Comparison of ENCODE assay signal across 12 cellular contexts in the genomic region with DNA sequence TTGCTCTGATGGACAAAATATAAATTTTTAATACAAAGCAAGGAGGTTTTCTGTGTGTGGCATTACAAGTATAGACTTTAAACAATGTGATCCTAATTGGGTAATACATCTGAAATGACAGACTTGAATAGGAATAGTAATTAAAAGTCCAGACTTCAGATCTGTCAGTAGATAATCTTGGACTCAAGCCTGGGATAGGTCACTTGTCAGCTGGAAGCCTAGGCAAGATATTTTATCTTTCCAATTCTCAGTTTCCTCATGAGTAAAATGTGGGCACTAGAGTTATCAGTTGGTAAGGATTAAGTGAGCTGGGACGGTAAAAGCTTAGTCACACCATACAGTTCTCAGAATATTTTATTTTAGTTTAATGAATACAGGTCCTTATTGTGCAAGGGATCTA. TPM values are rescaled to one million over a fixed set of nuclear protein-coding genes. Genes with fewer than 3 reads are reported as not detected.
DNase-seq lines count a peak whose midpoint lies in the region; ATAC-seq and TF ChIP-seq lines count a peak whose summit lies in the region.
"Had no signal": no experiment of that assay in that cellular context is flagged by ENCODE, and none has a peak within 500 bp of the region (broad histone marks: within the 10 kb centered on the region; RNA-seq: fewer than 3 reads in every experiment).

No MANE protein-coding gene starts in this region.

- H3K27me3 ChIP-seq in SK-N-SH (ENCODE audit: insufficient read depth) = no peaks in the 10 kb centered on the region
- H3K27me3 ChIP-seq in parathyroid adenoma (ENCODE audit: control insufficient read depth, insufficient read depth, low read length) = no peaks in the 10 kb centered on the region

- WGBS in SK-N-SH (ENCODE audit: low lambda C conversion rate) = 52% methylated on average over 1 of the region's 1 CpG

- TF ChIP-seq RAD21 in SK-N-SH (IDR thresholded peaks at IDR 0.05; ENCODE audit: low read length) = no peak

- TF ChIP-seq CTCF in SK-N-SH (IDR thresholded peaks at IDR 0.05) (no peak), parathyroid adenoma (IDR thresholded peaks at IDR 0.05) (no peak)

- no peak overlapping the region for H3K4me2 ChIP-seq in SK-N-SH
- peak overlapping the region; percentile 45 for H3K4me2 ChIP-seq in parathyroid adenoma (ENCODE audit: low read length)

- H3K27ac ChIP-seq in SK-N-SH (ENCODE audit: low read depth in 2 of 2, low read length in 1 of 2) = no peak overlapping the region
- no peak overlapping the region for H3K27ac ChIP-seq in parathyroid adenoma
- H3K27ac ChIP-seq: HL-60 had no signal

- no peak for ATAC-seq in HG02970 (IDR thresholded peaks at IDR 0.05; ENCODE audit: low FRiP score, unreplicated experiment)
- ATAC-seq: HCT116, K562 had no signal

- peak in 1 of 2 experiments; percentile 15; a peak in 1 of 4 replicates for TF ChIP-seq EP300 in SK-N-SH (IDR thresholded peaks at IDR 0.05; ENCODE audit: borderline replicate concordance in 1 of 2, low read depth in 1 of 2, low read length in 1 of 2)

- POLR2A ChIA-PET in SK-N-SH (lab: Yijun Ruan, JAX) = no interaction called here

- H2AFZ ChIP-seq in SK-N-SH (ENCODE audit: low read depth) (no peak overlapping the region), parathyroid adenoma (no peak overlapping the region)

- H3K36me3 ChIP-seq in SK-N-SH (replicated peaks in 1 of 2; ENCODE audit: control insufficient read depth in 1 of 2, insufficient read depth in 2 of 2, low read length in 1 of 2) (no peaks in the 10 kb centered on the region), parathyroid adenoma (ENCODE audit: control insufficient read depth, insufficient read depth, low read length) (no peaks in the 10 kb centered on the region)

- DNase-seq in M059J (ENCODE audit: low read depth) (peak; percentile 29), SK-N-SH (no peak)
- DNase-seq in activated naive CD4-positive, alpha-beta T cell (lab: John Stamatoyannopoulos, UW) = no peak
- no peak for DNase-seq in activated T-cell treated with anti-CD3 and anti-CD28 coated beads, Interleukin-2, amount 50 U/mL, for 1 hour
- DNase-seq: C1 segment of cervical spinal cord; CD4-positive, alpha-beta T cell; DMS79 had no signal

- H4K20me1 ChIP-seq in SK-N-SH (ENCODE audit: insufficient read depth) = no peaks in the 10 kb centered on the region

- no peaks in the 10 kb centered on the region for H3K9me2 ChIP-seq in SK-N-SH

- peaks cover 0 to 2% of the 10 kb centered on the region in 2 experiments; a peak in 3 of 4 replicates for H3K4me1 ChIP-seq in SK-N-SH (ENCODE audit: control insufficient read depth in 1 of 2, insufficient read depth in 2 of 2, low read depth in 1 of 2, low read length in 1 of 2)
- peaks cover 3% of the 10 kb centered on the region for H3K4me1 ChIP-seq in parathyroid adenoma

- H3K79me2 ChIP-seq in SK-N-SH (ENCODE audit: insufficient read depth) = no peaks in the 10 kb centered on the region
- peaks cover 3% of the 10 kb centered on the region for H3K79me2 ChIP-seq in parathyroid adenoma

- peaks cover 5% of the 10 kb centered on the region for H3F3A ChIP-seq in SK-N-SH (replicated peaks; ENCODE audit: insufficient read depth)

- H3K9ac ChIP-seq in SK-N-SH (no peak overlapping the region), parathyroid adenoma (no peak overlapping the region)

- H3K4me3 ChIP-seq in SK-N-SH (ENCODE audit: low read depth in 2 of 2, low read length in 1 of 2) (no peak overlapping the region), parathyroid adenoma (ENCODE audit: low read depth, low read length) (no peak overlapping the region)
- H3K4me3 ChIP-seq: K562 had no signal

- CTCF ChIA-PET in SK-N-SH (lab: Yijun Ruan, JAX) = interaction anchor here (0.7 kb wide), 1 partner anchor 11 kb away, joined by 3 read pairs; a partner anchor contains a TSS

- H3K9me3 ChIP-seq in SK-N-SH = no peaks in the 10 kb centered on the region
- no peaks in the 10 kb centered on the region for H3K9me3 ChIP-seq in parathyroid adenoma (ENCODE audit: control insufficient read depth, low read length)

TF ChIP-seq in SK-N-SH, 30 proteins besides CTCF, POLR2A, EP300 and RAD21:
- TF ChIP-seq RXRA (IDR thresholded peaks at IDR 0.05; ENCODE audit: borderline replicate concordance, low read depth) = no peak
- TF ChIP-seq CHD2 (IDR thresholded peaks at IDR 0.05; ENCODE audit: low read length, partially characterized antibody) = no peak
- TF ChIP-seq SIN3A (IDR thresholded peaks at IDR 0.05; ENCODE audit: borderline replicate concordance, low read depth, low read length) = no peak
- 0 out of 2 replicates have a peak, but pooled peaks have one; percentile 10 for TF ChIP-seq TCF12 (IDR thresholded peaks at IDR 0.05)
- TF ChIP-seq GATA2 (CRISPR knock-in tag; IDR thresholded peaks at IDR 0.05) = peak; percentile 41; the same call in 1 of the 2 replicates
- no peak for TF ChIP-seq MXI1 (IDR thresholded peaks at IDR 0.05; ENCODE audit: low read depth, low read length)
- no peak for TF ChIP-seq NRF1 (IDR thresholded peaks at IDR 0.05; ENCODE audit: low read depth, low read length)
- TF ChIP-seq YY1 (IDR thresholded peaks at IDR 0.05; ENCODE audit: low read depth) = no peak
- TF ChIP-seq FOXM1 (IDR thresholded peaks at IDR 0.05; ENCODE audit: low read depth) = no peak

RNA-seq across cellular contexts. Expression of a gene that starts 10.4 kb away (rescaled TPM):
- total RNA-seq in M059J (2014; rRNA removed; shearing (Covaris generic)) = 14.7 and 20.3 TPM in 2 replicates
- 33.1 and 46.5 TPM in 2 replicates for polyA plus RNA-seq in SK-N-SH (2012; rRNA removed)
- 48.6 and 50.5 TPM in 2 replicates for polyA plus RNA-seq in SK-N-SH (2012; cell fraction: cytosol; rRNA removed)
- 17.8 and 52.4 TPM in 2 replicates for polyA plus RNA-seq in SK-N-SH (2012; cell fraction: nucleus; rRNA removed)
